1 cellular context compared by ENCODE assay signal in genomic region chr12:109831365-109831764, GRCh38.
TF ChIP-seq lines count a peak whose summit lies in the region.

No MANE protein-coding gene starts in this region.

TF ChIP-seq in H1, 55 proteins besides CTCF, POLR2A, EP300 and RAD21 (continued from another document):
- TF ChIP-seq RNF2 (IDR thresholded peaks at IDR 0.05; ENCODE audit: borderline replicate concordance, low read depth, low read length, missing control alignments, poor library complexity, severe bottlenecking) (no peak), YY1 (IDR thresholded peaks at IDR 0.05; ENCODE audit: low read depth, low read length) (no peak), EZH2 (IDR thresholded peaks at IDR 0.05; ENCODE audit: low read depth, low read length, severe bottlenecking) (no peak), CEBPB (IDR thresholded peaks at IDR 0.05; ENCODE audit: low read depth, low read length) (no peak), BRCA1 (IDR thresholded peaks at IDR 0.05; ENCODE audit: low read depth, low read length) (no peak), POU5F1 (IDR thresholded peaks at IDR 0.05; ENCODE audit: low read depth, low read length) (no peak), PHF8 (conservative IDR thresholded peaks at IDR 0.05; ENCODE audit: low read depth, low read length) (no peak), MAFK (IDR thresholded peaks at IDR 0.05; ENCODE audit: low read depth, low read length) (no peak), POLR2AphosphoS5 (IDR thresholded peaks at IDR 0.05; ENCODE audit: low read depth, low read length) (no peak), TCF12 (IDR thresholded peaks at IDR 0.05; ENCODE audit: low read depth, low read length) (no peak), EGR1 (IDR thresholded peaks at IDR 0.05; ENCODE audit: borderline replicate concordance, low read depth, low read length) (no peak)
- TF ChIP-seq, protein P1, sequence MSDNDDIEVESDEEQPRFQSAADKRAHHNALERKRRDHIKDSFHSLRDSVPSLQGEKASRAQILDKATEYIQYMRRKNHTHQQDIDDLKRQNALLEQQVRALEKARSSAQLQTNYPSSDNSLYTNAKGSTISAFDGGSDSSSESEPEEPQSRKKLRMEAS (IDR thresholded peaks at IDR 0.05), result no peak
TF ChIP-seq in H1: peak in this region for 0.
